ENCODE assay signal across 8 cellular contexts in genomic region chr1:149843302-149844041, GRCh38. TPM values are rescaled to one million over a fixed set of nuclear protein-coding genes. Genes with fewer than 3 reads are reported as not detected.
DNase-seq lines count a peak whose midpoint lies in the region; ATAC-seq, FAIRE-seq and TF ChIP-seq lines count a peak whose summit lies in the region.

No MANE protein-coding gene starts in this region.

- TSS peak; percentile 45 for BruUV-seq in endothelial cell of umbilical vein (replicated peaks; lab: Mats Ljungman, UMichigan)

- H4K20me1 ChIP-seq in endothelial cell of umbilical vein (replicated peaks; ENCODE audit: control insufficient read depth, extremely low read depth, insufficient read depth, low read length) (no peaks in the 10 kb centered on the region), neural progenitor cell (ENCODE audit: low read depth) (peaks cover 52% of the 10 kb centered on the region)

- no peaks in the 10 kb centered on the region for H3K27me3 ChIP-seq in GM06990 (replicated peaks; ENCODE audit: control insufficient read depth, insufficient read depth, low read length)
- H3K27me3 ChIP-seq in endothelial cell of umbilical vein (ENCODE audit: control insufficient read depth in 2 of 2, insufficient read depth in 2 of 2, low read length in 2 of 2), result no peaks in the 10 kb centered on the region
- H3K27me3 ChIP-seq in neural progenitor cell, result no peaks in the 10 kb centered on the region

- H3F3A ChIP-seq in neural progenitor cell (ENCODE audit: low read depth), result peaks cover 29% of the 10 kb centered on the region

- H3K9me3 Mint-ChIP-seq in neural progenitor cell, result no peaks in the 10 kb centered on the region

- peak overlapping the region; percentile 93 for H3K4me3 Mint-ChIP-seq in neural progenitor cell

- H3K27ac Mint-ChIP-seq in neural progenitor cell, result peak overlapping the region; percentile 94

- TF ChIP-seq CTCF in GM06990 (IDR thresholded peaks at IDR 0.05; ENCODE audit: insufficient read depth, low read length, poor library complexity, severe bottlenecking), result no peak
- TF ChIP-seq CTCF in RWPE1 (conservative IDR thresholded peaks at IDR 0.05; ENCODE audit: low read depth), result no peak
- no peak for TF ChIP-seq CTCF in endothelial cell of umbilical vein (IDR thresholded peaks at IDR 0.05; ENCODE audit: extremely low read depth in 1 of 2, insufficient read depth in 1 of 2, low read depth in 1 of 2, low read length in 2 of 2)
- TF ChIP-seq CTCF in neural progenitor cell (IDR thresholded peaks at IDR 0.05), result no peak
- TF ChIP-seq CTCF in GM10266 (IDR thresholded peaks at IDR 0.05; ENCODE audit: control insufficient read depth, insufficient read depth, low read depth, missing control alignments), result no peak

- no peak for ATAC-seq in HG03159 (IDR thresholded peaks at IDR 0.05; ENCODE audit: unreplicated experiment)

- H3K4me1 Mint-ChIP-seq in neural progenitor cell, result peaks cover 41% of the 10 kb centered on the region

- H3K9ac ChIP-seq in endothelial cell of umbilical vein (replicated peaks; ENCODE audit: extremely low read depth, insufficient read depth, low read length), result peak overlapping the region; percentile 94
- peak overlapping the region; percentile 68 for H3K9ac ChIP-seq in neural progenitor cell

- POLR2A ChIA-PET in RWPE1 (lab: Yijun Ruan, JAX; ENCODE audit: low non-redundant PET) (interaction anchor here (0.8 to 1.1 kb wide), 2 partner anchors 44 to 85 kb away, joined by 3 to 7 read pairs; a partner anchor contains a TSS), endothelial cell of umbilical vein (lab: Charles Lee) (interaction anchor here (1.7 kb wide), 1 partner anchor 44 kb away, joined by 20 read pairs; a partner anchor contains a TSS)

- peak overlapping the region; percentile 66 for H3K4me3 ChIP-seq in GM06990 (replicated peaks; ENCODE audit: low read depth, low read length)
- H3K4me3 ChIP-seq in endothelial cell of umbilical vein (replicated peaks in 1 of 3; ENCODE audit: insufficient read depth in 1 of 3, low read depth in 1 of 3, low read length in 3 of 3), result peak overlapping the region; percentile 55 to 86 (median 77)
- H3K4me3 ChIP-seq in neural progenitor cell, result peak overlapping the region; percentile 96

- H3K79me2 ChIP-seq in endothelial cell of umbilical vein (ENCODE audit: control insufficient read depth, insufficient read depth, low read length), result peaks cover 11% of the 10 kb centered on the region
- H3K79me2 ChIP-seq in neural progenitor cell (ENCODE audit: low read depth), result peaks cover 53% of the 10 kb centered on the region

- H3K9me1 ChIP-seq in endothelial cell of umbilical vein (replicated peaks; ENCODE audit: control insufficient read depth, extremely low read depth, insufficient read depth, low read length), result no peaks in the 10 kb centered on the region

- CTCF ChIA-PET in RWPE1 (lab: Yijun Ruan, JAX) (no interaction called here), endothelial cell of umbilical vein (lab: Charles Lee) (no interaction called here)

- H2AFZ ChIP-seq in endothelial cell of umbilical vein (ENCODE audit: low read depth, low read length) (no peak overlapping the region), neural progenitor cell (replicated peaks) (no peak overlapping the region)

- H3K4me2 ChIP-seq in endothelial cell of umbilical vein (ENCODE audit: insufficient read depth, low read length) (peak overlapping the region; percentile 93), neural progenitor cell (peak overlapping the region; percentile 97)

- peaks cover 15% of the 10 kb centered on the region for H3K4me1 ChIP-seq in endothelial cell of umbilical vein (ENCODE audit: control insufficient read depth, extremely low read depth, insufficient read depth, low read length)
- peaks cover 42% of the 10 kb centered on the region for H3K4me1 ChIP-seq in neural progenitor cell

- intact Hi-C loops in endothelial cell of umbilical vein (cut with micrococcal nuclease), result no loop called here

- no peaks in the 10 kb centered on the region for H3K27me3 Mint-ChIP-seq in neural progenitor cell (ENCODE audit: insufficient read depth, low read depth)

- DNase-seq in GM06990 (ENCODE audit: extremely low read depth, insufficient read length) (no peak), RWPE1 (ENCODE audit: low spot score) (no peak), endothelial cell of umbilical vein (ENCODE audit: low read depth, low spot score) (peak; percentile 46), neural progenitor cell (ENCODE audit: low spot score) (peak; percentile 31), NCI-H2196 (lab: John Stamatoyannopoulos, UW; ENCODE audit: unreplicated experiment) (no peak), GM10266 (ENCODE audit: extremely low spot score) (no peak), SKM-1 (lab: John Stamatoyannopoulos, UW; ENCODE audit: unreplicated experiment) (no peak)

- H3K9me3 ChIP-seq in endothelial cell of umbilical vein (replicated peaks; ENCODE audit: control insufficient read depth, insufficient read depth, low read length), result no peaks in the 10 kb centered on the region
- H3K9me3 ChIP-seq in neural progenitor cell (ENCODE audit: low read depth), result no peaks in the 10 kb centered on the region

- peak; percentile 20 for TF ChIP-seq POLR2A in endothelial cell of umbilical vein (IDR thresholded peaks at IDR 0.05; ENCODE audit: low read depth, low read length)

- H3K27ac ChIP-seq in RWPE1, result peak overlapping the region; percentile 86
- H3K27ac ChIP-seq in endothelial cell of umbilical vein (ENCODE audit: insufficient read depth, low read depth, low read length), result peak overlapping the region; percentile 67
- H3K27ac ChIP-seq in neural progenitor cell, result no peak overlapping the region

- H3K36me3 ChIP-seq in GM06990 (ENCODE audit: control insufficient read depth, insufficient read depth, low read length), result no peaks in the 10 kb centered on the region
- no peaks in the 10 kb centered on the region for H3K36me3 ChIP-seq in endothelial cell of umbilical vein (ENCODE audit: control insufficient read depth in 2 of 2, extremely low read depth in 1 of 2, insufficient read depth in 2 of 2, low read length in 2 of 2)
- H3K36me3 ChIP-seq in neural progenitor cell, result no peaks in the 10 kb centered on the region

- no peak for FAIRE-seq in endothelial cell of umbilical vein (lab: Jason Lieb, UNC)

- peaks cover 4% of the 10 kb centered on the region for H3K36me3 Mint-ChIP-seq in neural progenitor cell

- dilution Hi-C loops in endothelial cell of umbilical vein (cut with MboI; ENCODE audit: extremely low pct_ligation_motif_present, low sequenced_read_pairs), result no loop called here

TF ChIP-seq in endothelial cell of umbilical vein, 7 proteins besides CTCF, POLR2A, EP300 and RAD21:
- TF ChIP-seq MAX (IDR thresholded peaks at IDR 0.05; ENCODE audit: insufficient read depth, insufficient read length) (no peak), GATA2 (IDR thresholded peaks at IDR 0.05; ENCODE audit: insufficient read depth, insufficient read length, low read depth, low read length) (no peak), MYC (IDR thresholded peaks at IDR 0.05; ENCODE audit: low read depth, low read length) (no peak), EZH2 (IDR thresholded peaks at IDR 0.05; ENCODE audit: borderline replicate concordance, low read depth, low read length, severe bottlenecking) (no peak), FOS (IDR thresholded peaks at IDR 0.05; ENCODE audit: borderline replicate concordance, insufficient read depth, low read length) (no peak), POLR2AphosphoS5 (IDR thresholded peaks at IDR 0.05; ENCODE audit: insufficient read depth, low read depth, low read length) (no peak), JUN (IDR thresholded peaks at IDR 0.05; ENCODE audit: borderline replicate concordance, insufficient read depth, insufficient read length, low read depth) (no peak)

RNA-seq across cellular contexts. Expression of gene BOLA1, which starts 55.9 kb away (rescaled TPM):
- total RNA-seq in endothelial cell of umbilical vein (7.0 and 10.8 TPM in 2 replicates), neural progenitor cell (ENCODE audit: low replicate concordance) (2.4 and 13.7 TPM in 2 replicates)
- 12.2 and 16.1 TPM in 2 replicates for polyA plus RNA-seq in endothelial cell of umbilical vein
- 11.6 and 15.0 TPM in 2 replicates for polyA plus RNA-seq in endothelial cell of umbilical vein (2011; cell fraction: cytosol; rRNA removed)
- polyA plus RNA-seq in endothelial cell of umbilical vein (2011; cell fraction: nucleus; rRNA removed), result 5.8 and 8.2 TPM in 2 replicates
- 7.1 and 8.3 TPM in 2 replicates for polyA plus RNA-seq in endothelial cell of umbilical vein (2012)
- 2.0 and 3.7 TPM in 2 replicates for polyA minus RNA-seq in endothelial cell of umbilical vein
- 5.5 TPM for polyA minus RNA-seq in endothelial cell of umbilical vein (2011; cell fraction: cytosol; rRNA and poly(A)+ RNA removed)
- 1.0 and 2.2 TPM in 2 replicates for polyA minus RNA-seq in endothelial cell of umbilical vein (2011; cell fraction: nucleus; rRNA and poly(A)+ RNA removed)

Comparison
In these comparisons a context has a peak if more than half of its experiments do, and no peak if none do; other contexts are left out.
1. DNase-seq: peak in endothelial cell of umbilical vein (single experiment) and neural progenitor cell (single experiment); none in GM06990 (single experiment), RWPE1 (single experiment), NCI-H2196 (single experiment), GM10266 (single experiment) and SKM-1 (single experiment).
2. Peak in every context shown above with its lines, with median percentiles within 50 percentile points of each other: H3K4me3 ChIP-seq.